Comparison of ENCODE assay signal across 25 cellular contexts in the genomic region with DNA sequence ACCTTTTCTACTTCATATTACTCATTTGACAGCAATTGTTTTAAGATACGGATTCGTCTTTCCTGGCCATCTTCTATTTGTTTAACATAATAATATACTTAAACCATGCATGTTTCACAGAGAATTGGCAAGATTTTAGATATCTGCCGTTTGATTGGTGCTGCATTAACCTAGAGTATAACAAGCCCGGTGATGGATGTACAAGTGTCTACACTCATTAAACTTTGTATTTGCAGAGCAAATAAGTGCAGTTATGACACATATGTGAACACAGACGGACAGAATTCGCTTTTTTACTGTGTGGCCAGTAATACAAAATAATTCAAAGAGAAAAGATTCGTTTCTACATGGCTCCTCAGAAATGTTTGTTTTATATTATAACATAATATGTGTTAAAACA.
"Had no signal": no experiment of that assay in that cellular context is flagged by ENCODE, and none has a peak within 500 bp of the region (broad histone marks: within the 10 kb centered on the region; RNA-seq: fewer than 3 reads in every experiment).

No MANE protein-coding gene starts in this region.

- ATAC-seq: naive thymus-derived CD4-positive, alpha-beta T cell; natural killer cell treated with Interleukin-12 subunit alpha and Interleukin-12 subunit beta and Interleukin-15 and Interleukin-18, amount 100 ng/mL, for 72 hours; pancreas; right cardiac atrium; sciatic nerve; stimulated activated naive B cell treated with anti-CD40 and anti-IgM and Interleukin-4, amounts not matched to agents 10 μg/mL and 1 μg/mL and 100 μg/mL, for 72 hours; stimulated activated naive CD8-positive, alpha-beta T cell treated with anti-CD3 and anti-CD28 coated beads, Interleukin-15, Interleukin-2, amounts not matched to agents 100 U/mL and 50 U/mL, for 24 hours had no signal

- H3K36me3 ChIP-seq: left ventricle myocardium inferior, pancreas, prostate gland, stomach, thyroid gland, transverse colon, upper lobe of left lung, vagina had no signal

- FAIRE-seq: pancreas had no signal

- H3K4me1 ChIP-seq: testis, thyroid gland had no signal

- H3K4me3 ChIP-seq: left ventricle myocardium inferior, lung, pancreas, prostate gland, skin epidermis, stomach, testis, thyroid gland, upper lobe of left lung, vagina had no signal

- H3K9me3 ChIP-seq: left ventricle myocardium inferior, pancreas, prostate gland, stomach, testis, thyroid gland, transverse colon, upper lobe of left lung, vagina had no signal

- DNase-seq: islet precursor cell; left ventricle myocardium inferior; mesendoderm; naive thymus-derived CD4-positive, alpha-beta T cell; pancreas; posterior cingulate gyrus; retina; right cardiac atrium; stimulated activated CD4-positive, alpha-beta T cell treated with anti-CD3 and anti-CD28 coated beads, Interleukin-12 subunit alpha, Interleukin-12 subunit beta, amount 100 ng/mL, for 4 hours; stimulated activated CD4-positive, alpha-beta T cell treated with anti-CD3 and anti-CD28 coated beads, Interleukin-15, amount 100 ng/mL, for 24 hours; stimulated activated CD4-positive, alpha-beta T cell treated with anti-CD3 and anti-CD28 coated beads, Interleukin-2, amount 100 ng/mL, for 24 hours; stimulated activated CD4-positive, alpha-beta T cell treated with anti-CD3 and anti-CD28 coated beads, Interleukin-4, amount 100 ng/mL, for 1 hour; stimulated activated naive B cell treated with anti-CD40 and anti-IgM and Interleukin-4, amounts not matched to agents 10 μg/mL and 1 μg/mL and 100 μg/mL, for 72 hours; stimulated activated naive CD8-positive, alpha-beta T cell treated with anti-CD3 and anti-CD28 coated beads, Interleukin-15, Interleukin-2, amounts not matched to agents 100 U/mL and 50 U/mL, for 24 hours; stomach; testis; thyroid gland; transverse colon; upper lobe of left lung had no signal

- H3K27me3 ChIP-seq: pancreas, stomach, testis, thyroid gland, transverse colon, upper lobe of left lung, vagina had no signal

- H3K27ac ChIP-seq: left ventricle myocardium inferior, pancreas, prostate gland, testis, thyroid gland, upper lobe of left lung, vagina had no signal
